In genomic region chr17:77247048-77247541, GRCh38 we compare ENCODE assay signal across 8 cellular contexts.
A peak's percentile ranks its signal among the peaks of the same experiment; 100 is the strongest.
DNase-seq lines count a peak whose midpoint lies in the region; ATAC-seq and TF ChIP-seq lines count a peak whose summit lies in the region.

No MANE protein-coding gene starts in this region.

- no peaks in the 10 kb centered on the region for H3K9me3 Mint-ChIP-seq in natural killer cell
- H3K9me3 Mint-ChIP-seq in stimulated activated memory B cell treated with anti-CD40 and anti-IgM and Interleukin-4, amounts not matched to agents 10 μg/mL and 1 μg/mL and 100 μg/mL, for 72 hours = no peaks in the 10 kb centered on the region

- peak; percentile 91 for DNase-seq in AG08396 (ENCODE audit: low spot score)
- DNase-seq in RWPE1 (ENCODE audit: low spot score) = peak; percentile 59
- peak; percentile 75 to 85 for DNase-seq in activated T-helper 1 cell treated with anti-CD3 and anti-CD28 coated beads, Interleukin-2, amount 50 U/mL, for 16 hours (ENCODE audit: low read depth in 1 of 2, low spot score in 1 of 2)
- DNase-seq in fibroblast of pulmonary artery (ENCODE audit: low read depth) = peak; percentile 75
- DNase-seq in natural killer cell = peak; percentile 82

- peak overlapping the region in 1 of 2 donors; percentile 53 for H3K27ac Mint-ChIP-seq in natural killer cell
- H3K27ac Mint-ChIP-seq in stimulated activated memory B cell treated with anti-CD40 and anti-IgM and Interleukin-4, amounts not matched to agents 10 μg/mL and 1 μg/mL and 100 μg/mL, for 72 hours = peak overlapping the region; percentile 54

- CTCF ChIA-PET in RWPE1 (lab: Yijun Ruan, JAX) = no interaction called here

- ATAC-seq in GM19395 (IDR thresholded peaks at IDR 0.05; ENCODE audit: unreplicated experiment) = peak; percentile 60
- peak; percentile 91 to 100 (median 100) for ATAC-seq in natural killer cell
- peak; percentile 80 for ATAC-seq in stimulated activated memory B cell treated with anti-CD40 and anti-IgM and Interleukin-4, amounts not matched to agents 10 μg/mL and 1 μg/mL and 100 μg/mL, for 72 hours

- H3K4me3 ChIP-seq in fibroblast of pulmonary artery (replicated peaks; ENCODE audit: low read depth, low read length) = peak overlapping the region; percentile 56

- TF ChIP-seq CTCF in LNCAP (IDR thresholded peaks at IDR 0.05) = peak; percentile 94
- peak; percentile 98 for TF ChIP-seq CTCF in RWPE1 (conservative IDR thresholded peaks at IDR 0.05; ENCODE audit: low read depth)
- peak; percentile 57 for TF ChIP-seq CTCF in fibroblast of pulmonary artery (IDR thresholded peaks at IDR 0.05; ENCODE audit: low read length, missing control alignments)
- TF ChIP-seq CTCF in natural killer cell (IDR thresholded peaks at IDR 0.05) = peak; percentile 99

- peak overlapping the region; percentile 40 for H3K4me3 Mint-ChIP-seq in natural killer cell
- peak overlapping the region; percentile 47 for H3K4me3 Mint-ChIP-seq in stimulated activated memory B cell treated with anti-CD40 and anti-IgM and Interleukin-4, amounts not matched to agents 10 μg/mL and 1 μg/mL and 100 μg/mL, for 72 hours

- intact Hi-C loops in natural killer cell (cut with micrococcal nuclease) = loop anchor here (1.0 to 5.0 kb wide), 3 partner anchors 161 to 380 kb away; partner anchors contain the start of gene MGAT5B

- peaks cover 14 to 16% of the 10 kb centered on the region in 2 donors for H3K27me3 Mint-ChIP-seq in natural killer cell (ENCODE audit: low read depth in 2 of 2)
- peaks cover 23% of the 10 kb centered on the region for H3K27me3 Mint-ChIP-seq in stimulated activated memory B cell treated with anti-CD40 and anti-IgM and Interleukin-4, amounts not matched to agents 10 μg/mL and 1 μg/mL and 100 μg/mL, for 72 hours

- peak overlapping the region; percentile 60 for H3K27ac ChIP-seq in RWPE1

- H3K36me3 Mint-ChIP-seq in natural killer cell = no peaks in the 10 kb centered on the region
- no peaks in the 10 kb centered on the region for H3K36me3 Mint-ChIP-seq in stimulated activated memory B cell treated with anti-CD40 and anti-IgM and Interleukin-4, amounts not matched to agents 10 μg/mL and 1 μg/mL and 100 μg/mL, for 72 hours

- peaks cover 0 to 16% of the 10 kb centered on the region in 2 donors for H3K4me1 Mint-ChIP-seq in natural killer cell
- peaks cover 23% of the 10 kb centered on the region for H3K4me1 Mint-ChIP-seq in stimulated activated memory B cell treated with anti-CD40 and anti-IgM and Interleukin-4, amounts not matched to agents 10 μg/mL and 1 μg/mL and 100 μg/mL, for 72 hours

- POLR2A ChIA-PET in RWPE1 (lab: Yijun Ruan, JAX; ENCODE audit: low non-redundant PET) = no interaction called here

Comparison
In these comparisons a context has a peak if more than half of its experiments do, and no peak if none do; other contexts are left out.
1. Peak in every context shown above with its lines: DNase-seq, ATAC-seq, H3K4me3 ChIP-seq and H3K27ac ChIP-seq.